ENCODE assay signal across 13 cellular contexts in genomic region chr1:212487774-212488435, GRCh38. TPM values are rescaled to one million over a fixed set of nuclear protein-coding genes. Genes with fewer than 3 reads are reported as not detected.
DNase-seq lines count a peak whose midpoint lies in the region; ATAC-seq, FAIRE-seq and TF ChIP-seq lines count a peak whose summit lies in the region.
"Had no signal": no experiment of that assay in that cellular context is flagged by ENCODE, and none has a peak within 500 bp of the region (broad histone marks: within the 10 kb centered on the region; RNA-seq: fewer than 3 reads in every experiment).

No MANE protein-coding gene starts in this region.

- no peaks in the 10 kb centered on the region for H3K27me3 ChIP-seq in astrocyte (ENCODE audit: insufficient read depth, low read length)
- H3K27me3 ChIP-seq in layer of hippocampus (ENCODE audit: control insufficient read depth, insufficient read depth, low read length) = no peaks in the 10 kb centered on the region
- H3K27me3 ChIP-seq in tibial artery = no peaks in the 10 kb centered on the region

- no peaks in the 10 kb centered on the region for H3K36me3 ChIP-seq in astrocyte (ENCODE audit: insufficient read depth, low read length)
- H3K36me3 ChIP-seq in tibial artery = no peaks in the 10 kb centered on the region
- H3K36me3 ChIP-seq: prostate gland had no signal

- H4K20me1 ChIP-seq in astrocyte (ENCODE audit: insufficient read depth, low read length) = no peaks in the 10 kb centered on the region

- H3K9me3 ChIP-seq in astrocyte (ENCODE audit: insufficient read depth, low read depth, low read length) (no peaks in the 10 kb centered on the region), tibial artery (no peaks in the 10 kb centered on the region)
- H3K9me3 ChIP-seq: prostate gland had no signal

- H3K27ac Mint-ChIP-seq in astrocyte (ENCODE audit: unreplicated experiment) = peak overlapping the region; percentile 99

- H3K79me2 ChIP-seq in astrocyte (ENCODE audit: insufficient read depth, low read length) = no peaks in the 10 kb centered on the region

- no peak overlapping the region for H3K4me3 Mint-ChIP-seq in astrocyte (ENCODE audit: unreplicated experiment)
- H3K4me3 Mint-ChIP-seq: CD8-positive, alpha-beta memory T cell had no signal

- peaks cover 32% of the 10 kb centered on the region for H3K4me1 ChIP-seq in astrocyte (ENCODE audit: insufficient read depth, low read length)
- H3K4me1 ChIP-seq in tibial artery = peaks cover 4 to 32% (median 9%) of the 10 kb centered on the region in 4 donors
- H3K4me1 ChIP-seq: prostate gland had no signal

- peak; percentile 7 for ATAC-seq in HG02870 (IDR thresholded peaks at IDR 0.05; ENCODE audit: unreplicated experiment)

- intact Hi-C loops in tibial artery (cut with DNase I; ENCODE audit: low total_unique reads) = loop anchor here (10.0 kb wide), 1 partner anchor 207 kb away; the partner anchor contains the start of gene BATF3

- H3K9ac ChIP-seq in astrocyte (ENCODE audit: low read length) = peak overlapping the region; percentile 42

- no peaks in the 10 kb centered on the region for H3K36me3 Mint-ChIP-seq in astrocyte (ENCODE audit: low read depth, unreplicated experiment)
- H3K36me3 Mint-ChIP-seq: CD8-positive, alpha-beta memory T cell had no signal

- peaks cover 1% of the 10 kb centered on the region for H3K9me3 Mint-ChIP-seq in astrocyte (ENCODE audit: unreplicated experiment)
- H3K9me3 Mint-ChIP-seq: CD8-positive, alpha-beta memory T cell; IgD-negative memory B cell had no signal

- peaks cover 48% of the 10 kb centered on the region for H3K4me1 Mint-ChIP-seq in astrocyte (ENCODE audit: low read depth, unreplicated experiment)
- H3K4me1 Mint-ChIP-seq: CD8-positive, alpha-beta memory T cell had no signal

- no peak for DNase-seq in astrocyte (ENCODE audit: low read depth)
- DNase-seq in tibial artery = no peak
- DNase-seq in DMS 273 treated with DMSO at 0.1 percent for 48 hours (lab: John Stamatoyannopoulos, UW) = no peak
- no peak for DNase-seq in activated T-cell treated with anti-CD3 and anti-CD28 coated beads, Interleukin-2, amount 50 U/mL, for 1 hour
- DNase-seq in inferior parietal cortex (ENCODE audit: extremely low spot score) = no peak
- DNase-seq: CD8-positive, alpha-beta memory T cell; NCI-H1417 treated with DMSO at 0.1 percent for 48 hours; NCI-H524 had no signal

- H3K27ac ChIP-seq in astrocyte (ENCODE audit: low read depth, low read length) = peak overlapping the region; percentile 51
- H3K27ac ChIP-seq in layer of hippocampus (ENCODE audit: low read depth, low read length) = peak overlapping the region; percentile 69
- peak overlapping the region; percentile 58 to 59 for H3K27ac ChIP-seq in tibial artery

- no peak for FAIRE-seq in astrocyte (lab: Jason Lieb, UNC)
- FAIRE-seq: colon had no signal

- no peak overlapping the region for H3K4me2 ChIP-seq in astrocyte (ENCODE audit: low read length)

- no peak for TF ChIP-seq CTCF in astrocyte (IDR thresholded peaks at IDR 0.05; ENCODE audit: insufficient read depth, low read depth, low read length)
- no peak for TF ChIP-seq CTCF in tibial artery (IDR thresholded peaks at IDR 0.05)

- no peak overlapping the region for H3K4me3 ChIP-seq in astrocyte (ENCODE audit: insufficient read depth, low read depth, low read length)
- H3K4me3 ChIP-seq in tibial artery = no peak overlapping the region
- H3K4me3 ChIP-seq: prostate gland had no signal

- no peaks in the 10 kb centered on the region for H3K27me3 Mint-ChIP-seq in astrocyte (ENCODE audit: low read depth, unreplicated experiment)

- H2AFZ ChIP-seq in astrocyte (ENCODE audit: low read depth, low read length) = no peak overlapping the region

RNA-seq across cellular contexts. Expression of gene NENF, which starts 55.2 kb away (rescaled TPM):
- 34.4 and 38.8 TPM in 2 replicates for total RNA-seq in astrocyte
